ENCODE assay signal across 8 cellular contexts in the genomic region with DNA sequence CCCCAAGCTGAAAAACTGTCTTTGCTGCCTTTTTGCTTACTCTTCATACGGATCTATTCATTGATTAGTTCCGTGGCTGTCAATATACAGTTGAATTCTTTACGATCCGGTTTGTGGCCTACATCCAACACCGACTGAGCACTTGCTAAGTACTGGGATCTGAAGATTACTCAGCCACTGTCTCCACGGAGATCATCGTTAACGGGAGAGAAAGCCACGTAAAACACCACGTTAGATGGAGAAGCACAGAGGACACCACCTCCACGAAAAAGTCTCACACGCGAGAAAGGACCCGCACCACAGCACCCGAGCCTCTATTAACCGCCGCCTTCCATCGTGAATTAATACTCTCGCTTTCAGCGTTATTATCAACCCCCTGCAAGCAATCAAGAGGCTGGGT. TPM values are rescaled to one million over a fixed set of nuclear protein-coding genes. Genes with fewer than 3 reads are reported as not detected.
DNase-seq lines count a peak whose midpoint lies in the region; ATAC-seq and TF ChIP-seq lines count a peak whose summit lies in the region.

No MANE protein-coding gene starts in this region.

- CTCF ChIA-PET in activated CD4-positive, alpha-beta T cell treated with anti-CD3 and anti-CD28 coated beads for 36 hours (lab: Charles Lee): interaction anchor here (1.0 kb wide), 1 partner anchor 21 kb away, joined by 3 read pairs; no protein-coding TSS in a partner anchor
- CTCF ChIA-PET in RWPE1 (lab: Yijun Ruan, JAX): no interaction called here

- no peak for DNase-seq in activated CD4-positive, alpha-beta T cell treated with anti-CD3 and anti-CD28 coated beads for 36 hours
- DNase-seq in activated CD4-positive, alpha-beta T cell treated with anti-CD3 and anti-CD28 coated beads, Interleukin-2, amount 50 U/mL, for 4 hours: no peak
- DNase-seq in RWPE1 (ENCODE audit: low spot score): peak; percentile 62
- DNase-seq in epithelial cell of esophagus (ENCODE audit: low read depth): peak; percentile 35
- no peak for DNase-seq in natural killer cell treated with Interleukin-12 subunit alpha and Interleukin-12 subunit beta and Interleukin-15 and Interleukin-18, amount 100 ng/mL, for 72 hours (ENCODE audit: low spot score)
- no peak for DNase-seq in NAMALWA (ENCODE audit: low spot score)
- DNase-seq in NK-92 treated with Interleukin-12 subunit alpha and Interleukin-12 subunit beta, amount 100 ng/mL, for 24 hours (lab: John Stamatoyannopoulos, UW): no peak
- DNase-seq in stimulated activated CD4-positive, alpha-beta T cell treated with anti-CD3 and anti-CD28 coated beads, Interleukin-15, amount 100 ng/mL, for 24 hours: no peak

- H3K36me3 Mint-ChIP-seq in activated CD4-positive, alpha-beta T cell treated with anti-CD3 and anti-CD28 coated beads for 36 hours (ENCODE audit: low read depth): peaks cover 12% of the 10 kb centered on the region
- peaks cover 3% of the 10 kb centered on the region for H3K36me3 Mint-ChIP-seq in natural killer cell treated with Interleukin-12 subunit alpha and Interleukin-12 subunit beta and Interleukin-15 and Interleukin-18, amount 100 ng/mL, for 72 hours

- H3K4me1 Mint-ChIP-seq in activated CD4-positive, alpha-beta T cell treated with anti-CD3 and anti-CD28 coated beads for 36 hours: peaks cover 29% of the 10 kb centered on the region
- H3K4me1 Mint-ChIP-seq in natural killer cell treated with Interleukin-12 subunit alpha and Interleukin-12 subunit beta and Interleukin-15 and Interleukin-18, amount 100 ng/mL, for 72 hours (ENCODE audit: low read depth in 2 of 2): peaks cover 21 to 30% of the 10 kb centered on the region in 2 donors

- H3K27me3 Mint-ChIP-seq in activated CD4-positive, alpha-beta T cell treated with anti-CD3 and anti-CD28 coated beads for 36 hours: no peaks in the 10 kb centered on the region
- no peaks in the 10 kb centered on the region for H3K27me3 Mint-ChIP-seq in natural killer cell treated with Interleukin-12 subunit alpha and Interleukin-12 subunit beta and Interleukin-15 and Interleukin-18, amount 100 ng/mL, for 72 hours

- TF ChIP-seq CTCF in RWPE1 (conservative IDR thresholded peaks at IDR 0.05; ENCODE audit: low read depth): no peak
- TF ChIP-seq CTCF in epithelial cell of esophagus (IDR thresholded peaks at IDR 0.05; ENCODE audit: insufficient read depth, low read depth, low read length, missing control alignments): no peak

- H3K9me3 Mint-ChIP-seq in activated CD4-positive, alpha-beta T cell treated with anti-CD3 and anti-CD28 coated beads for 36 hours (ENCODE audit: low read depth): no peaks in the 10 kb centered on the region
- H3K9me3 Mint-ChIP-seq in natural killer cell treated with Interleukin-12 subunit alpha and Interleukin-12 subunit beta and Interleukin-15 and Interleukin-18, amount 100 ng/mL, for 72 hours: no peaks in the 10 kb centered on the region

- H3K4me3 Mint-ChIP-seq in activated CD4-positive, alpha-beta T cell treated with anti-CD3 and anti-CD28 coated beads for 36 hours: peak overlapping the region; percentile 98
- peak overlapping the region; percentile 88 for H3K4me3 Mint-ChIP-seq in natural killer cell treated with Interleukin-12 subunit alpha and Interleukin-12 subunit beta and Interleukin-15 and Interleukin-18, amount 100 ng/mL, for 72 hours

- POLR2A ChIA-PET in activated CD4-positive, alpha-beta T cell treated with anti-CD3 and anti-CD28 coated beads for 36 hours (lab: Charles Lee): no interaction called here
- POLR2A ChIA-PET in RWPE1 (lab: Yijun Ruan, JAX; ENCODE audit: low non-redundant PET): no interaction called here

- intact Hi-C loops in activated CD4-positive, alpha-beta T cell treated with anti-CD3 and anti-CD28 coated beads for 36 hours (cut with DNase I, micrococcal nuclease): loop anchor here in 1 of 2 experiments (10.0 kb wide), 1 partner anchor 392 kb away; a partner anchor contains a TSS

- H3K27ac ChIP-seq in RWPE1: peak overlapping the region; percentile 88

- ATAC-seq in activated CD4-positive, alpha-beta T cell treated with anti-CD3 and anti-CD28 coated beads for 36 hours: peak; percentile 0
- no peak for ATAC-seq in natural killer cell treated with Interleukin-12 subunit alpha and Interleukin-12 subunit beta and Interleukin-15 and Interleukin-18, amount 100 ng/mL, for 72 hours

- H3K27ac Mint-ChIP-seq in activated CD4-positive, alpha-beta T cell treated with anti-CD3 and anti-CD28 coated beads for 36 hours: peak overlapping the region; percentile 95
- H3K27ac Mint-ChIP-seq in natural killer cell treated with Interleukin-12 subunit alpha and Interleukin-12 subunit beta and Interleukin-15 and Interleukin-18, amount 100 ng/mL, for 72 hours: peak overlapping the region; percentile 87 to 97

- peak overlapping the region; percentile 88 for H3K4me3 ChIP-seq in epithelial cell of esophagus (ENCODE audit: low read length)

RNA-seq across cellular contexts. Expression of a gene that starts 0.7 kb away (rescaled TPM):
- total RNA-seq in activated CD4-positive, alpha-beta T cell treated with anti-CD3 and anti-CD28 coated beads for 36 hours: 10 to 100 TPM; 31.1 to 58.0 TPM
- total RNA-seq in natural killer cell treated with Interleukin-12 subunit alpha and Interleukin-12 subunit beta and Interleukin-15 and Interleukin-18, amount 100 ng/mL, for 72 hours: 10 to 100 TPM; 28.1 to 34.3 TPM

RNA-seq across cellular contexts. Expression of a gene that starts 1.0 kb away (rescaled TPM):
- 10 to 100 TPM; 12.2 to 15.4 TPM for total RNA-seq in activated CD4-positive, alpha-beta T cell treated with anti-CD3 and anti-CD28 coated beads for 36 hours
- 1 to 10 TPM; 6.9 to 8.5 TPM for total RNA-seq in natural killer cell treated with Interleukin-12 subunit alpha and Interleukin-12 subunit beta and Interleukin-15 and Interleukin-18, amount 100 ng/mL, for 72 hours

Comparison
In these comparisons a context has a peak if more than half of its experiments do, and no peak if none do; other contexts are left out.
1. DNase-seq: peak in RWPE1 (single experiment) and epithelial cell of esophagus (single experiment); none in activated CD4-positive, alpha-beta T cell treated with anti-CD3 and anti-CD28 coated beads for 36 hours (single experiment), activated CD4-positive, alpha-beta T cell treated with anti-CD3 and anti-CD28 coated beads, Interleukin-2, amount 50 U/mL, for 4 hours (0 of 2), natural killer cell treated with Interleukin-12 subunit alpha and Interleukin-12 subunit beta and Interleukin-15 and Interleukin-18, amount 100 ng/mL, for 72 hours (single experiment), NAMALWA (single experiment), NK-92 treated with Interleukin-12 subunit alpha and Interleukin-12 subunit beta, amount 100 ng/mL, for 24 hours (single experiment) and stimulated activated CD4-positive, alpha-beta T cell treated with anti-CD3 and anti-CD28 coated beads, Interleukin-15, amount 100 ng/mL, for 24 hours (single experiment).